ENCODE assay signal across 8 cellular contexts in genomic region chrX:85243155-85243554, GRCh38. TPM values are rescaled to one million over a fixed set of nuclear protein-coding genes. Genes with fewer than 3 reads are reported as not detected.
DNase-seq lines count a peak whose midpoint lies in the region; ATAC-seq and TF ChIP-seq lines count a peak whose summit lies in the region.

No MANE protein-coding gene starts in this region.

- no peaks in the 10 kb centered on the region for H3K36me3 Mint-ChIP-seq in activated T-helper 1 cell treated with anti-CD3 and anti-CD28 coated beads, Interleukin-12 subunit alpha, Interleukin-12 subunit beta, Interleukin-2, Interleukin-4 antibody, amounts not matched to agents 30 ng/mL and 10 ng/mL and 1 ng/mL, durations not matched to agents 14 hours and 24 hours and 36 hours (ENCODE audit: low read depth)

- DNase-seq in AG04449 (ENCODE audit: low read depth, low spot score) (no peak), GM23248 (no peak), left kidney (ENCODE audit: low read depth, low spot score) (peak; percentile 24), AG08396 (ENCODE audit: low spot score) (no peak)
- no peak for DNase-seq in activated T-helper 1 cell treated with anti-CD3 and anti-CD28 coated beads, Interleukin-12 subunit alpha, Interleukin-12 subunit beta, Interleukin-2, Interleukin-4 antibody, amounts not matched to agents 30 ng/mL and 10 ng/mL and 1 ng/mL, durations not matched to agents 14 hours and 24 hours and 36 hours (ENCODE audit: low spot score)
- no peak for DNase-seq in activated CD4-positive, CD25-positive, alpha-beta regulatory T cell (lab: John Stamatoyannopoulos, UW)

- no peak for TF ChIP-seq CTCF in AG04449 (IDR thresholded peaks at IDR 0.05; ENCODE audit: insufficient read depth, low read length, missing control alignments)

- H3K36me3 ChIP-seq in GM23248 (ENCODE audit: low read depth) = no peaks in the 10 kb centered on the region

- H3K9me2 ChIP-seq in GM23248 (ENCODE audit: insufficient read depth) = no peaks in the 10 kb centered on the region

- no peak for ATAC-seq in HG03159 (IDR thresholded peaks at IDR 0.05; ENCODE audit: unreplicated experiment)
- no peak for ATAC-seq in HG02981 (IDR thresholded peaks at IDR 0.05; ENCODE audit: unreplicated experiment)

- 0 to 9% methylated on average over 2 of the region's 2 CpGs for WGBS in GM23248 (ENCODE audit: low coverage in 1 of 2, low lambda C conversion rate in 2 of 2, missing lambda C conversion rate in 2 of 2), 2 experiments

- no peaks in the 10 kb centered on the region for H3F3A ChIP-seq in GM23248 (ENCODE audit: insufficient read depth)

- peaks cover 14% of the 10 kb centered on the region for H3K4me1 Mint-ChIP-seq in activated T-helper 1 cell treated with anti-CD3 and anti-CD28 coated beads, Interleukin-12 subunit alpha, Interleukin-12 subunit beta, Interleukin-2, Interleukin-4 antibody, amounts not matched to agents 30 ng/mL and 10 ng/mL and 1 ng/mL, durations not matched to agents 14 hours and 24 hours and 36 hours (ENCODE audit: low read depth)

- POLR2A ChIA-PET in AG04449 (lab: Yijun Ruan, JAX) = no interaction called here

- intact Hi-C loops in activated T-helper 1 cell treated with anti-CD3 and anti-CD28 coated beads, Interleukin-12 subunit alpha, Interleukin-12 subunit beta, Interleukin-2, Interleukin-4 antibody, amounts not matched to agents 30 ng/mL and 10 ng/mL and 1 ng/mL, durations not matched to agents 14 hours and 24 hours and 36 hours (cut with micrococcal nuclease) = no loop called here

- H3K4me1 ChIP-seq in GM23248 (ENCODE audit: insufficient read depth) = no peaks in the 10 kb centered on the region

- H3K79me2 ChIP-seq in GM23248 (ENCODE audit: insufficient read depth) = no peaks in the 10 kb centered on the region

- H3K9ac ChIP-seq in GM23248 = no peak overlapping the region

- no peak overlapping the region for H3K27ac Mint-ChIP-seq in activated T-helper 1 cell treated with anti-CD3 and anti-CD28 coated beads, Interleukin-12 subunit alpha, Interleukin-12 subunit beta, Interleukin-2, Interleukin-4 antibody, amounts not matched to agents 30 ng/mL and 10 ng/mL and 1 ng/mL, durations not matched to agents 14 hours and 24 hours and 36 hours

- no peaks in the 10 kb centered on the region for H3K9me3 ChIP-seq in GM23248 (ENCODE audit: low read depth)

- H3K27me3 ChIP-seq in GM23248 (replicated peaks; ENCODE audit: insufficient read depth) = no peaks in the 10 kb centered on the region

- CTCF ChIA-PET in AG04449 (lab: Yijun Ruan, JAX) = no interaction called here

- no peak overlapping the region for H3K27ac ChIP-seq in GM23248

- H3K4me3 Mint-ChIP-seq in activated T-helper 1 cell treated with anti-CD3 and anti-CD28 coated beads, Interleukin-12 subunit alpha, Interleukin-12 subunit beta, Interleukin-2, Interleukin-4 antibody, amounts not matched to agents 30 ng/mL and 10 ng/mL and 1 ng/mL, durations not matched to agents 14 hours and 24 hours and 36 hours = peak overlapping the region; percentile 55

- peak overlapping the region; percentile 81 for H2AFZ ChIP-seq in GM23248

- peaks cover 24% of the 10 kb centered on the region for H3K27me3 Mint-ChIP-seq in activated T-helper 1 cell treated with anti-CD3 and anti-CD28 coated beads, Interleukin-12 subunit alpha, Interleukin-12 subunit beta, Interleukin-2, Interleukin-4 antibody, amounts not matched to agents 30 ng/mL and 10 ng/mL and 1 ng/mL, durations not matched to agents 14 hours and 24 hours and 36 hours (ENCODE audit: insufficient read depth)

- H3K4me2 ChIP-seq in GM23248 (ENCODE audit: unreplicated experiment) = no peak overlapping the region

- H3K4me3 ChIP-seq in AG04449 (ENCODE audit: low read depth, low read length) (peak overlapping the region; percentile 72), GM23248 (peak overlapping the region; percentile 67; the same call in 1 of the 2 replicates)

- no peaks in the 10 kb centered on the region for H3K9me3 Mint-ChIP-seq in activated T-helper 1 cell treated with anti-CD3 and anti-CD28 coated beads, Interleukin-12 subunit alpha, Interleukin-12 subunit beta, Interleukin-2, Interleukin-4 antibody, amounts not matched to agents 30 ng/mL and 10 ng/mL and 1 ng/mL, durations not matched to agents 14 hours and 24 hours and 36 hours

- no peaks in the 10 kb centered on the region for H4K20me1 ChIP-seq in GM23248 (ENCODE audit: insufficient read depth)

- in situ Hi-C loops in GM23248 (cut with MboI) = no loop called here

RNA-seq across cellular contexts. Expression of gene SATL1, which starts 0.4 kb away (rescaled TPM):
- total RNA-seq in GM23248 (2014; rRNA removed; shearing (Covaris generic)) = not detected in 2 replicates
- polyA plus RNA-seq in GM23248 (2016; fragmentation: Nextera tagmentation; extraction: Ambion mirVana) = not detected in 2 replicates
- total RNA-seq in activated T-helper 1 cell treated with anti-CD3 and anti-CD28 coated beads, Interleukin-12 subunit alpha, Interleukin-12 subunit beta, Interleukin-2, Interleukin-4 antibody, amounts not matched to agents 30 ng/mL and 10 ng/mL and 1 ng/mL, durations not matched to agents 14 hours and 24 hours and 36 hours = not detected in 2 replicates

RNA-seq across cellular contexts. Expression of gene ZNF711, which starts 0.6 kb away (rescaled TPM):
- total RNA-seq in GM23248 (2014; rRNA removed; shearing (Covaris generic)) = 0.38 and 0.43 TPM in 2 replicates
- 0.20 and 0.29 TPM in 2 replicates for polyA plus RNA-seq in GM23248 (2016; fragmentation: Nextera tagmentation; extraction: Ambion mirVana)
- total RNA-seq in activated T-helper 1 cell treated with anti-CD3 and anti-CD28 coated beads, Interleukin-12 subunit alpha, Interleukin-12 subunit beta, Interleukin-2, Interleukin-4 antibody, amounts not matched to agents 30 ng/mL and 10 ng/mL and 1 ng/mL, durations not matched to agents 14 hours and 24 hours and 36 hours = 0.20 and 0.23 TPM in 2 replicates
